In genomic region chr16:22358000-22358399, GRCh38 we compare ENCODE assay signal across 10 cellular contexts. TPM values are rescaled to one million over a fixed set of nuclear protein-coding genes. Genes with fewer than 3 reads are reported as not detected.
DNase-seq lines count a peak whose midpoint lies in the region; ATAC-seq, FAIRE-seq and TF ChIP-seq lines count a peak whose summit lies in the region.
"Had no signal": no experiment of that assay in that cellular context is flagged by ENCODE, and none has a peak within 500 bp of the region (broad histone marks: within the 10 kb centered on the region; RNA-seq: fewer than 3 reads in every experiment).

No MANE protein-coding gene starts in this region.

- no peak for FAIRE-seq in GM12878 (lab: Jason Lieb, UNC)
- FAIRE-seq: TTC549 had no signal

- in situ Hi-C loops in GM12878 (cut with MboI): no loop called here

- H3K4me3 Mint-ChIP-seq in neural progenitor cell: no peak overlapping the region

- intact Hi-C loops in GM12878 (cut with micrococcal nuclease; ENCODE audit: unreplicated experiment): no loop called here
- intact Hi-C loops in cardiac septum (cut with DNase I): no loop called here

- peaks cover 12% of the 10 kb centered on the region for H3F3A ChIP-seq in neural progenitor cell (ENCODE audit: low read depth)

- H4K20me1 ChIP-seq in GM12878 (ENCODE audit: control insufficient read depth, insufficient read depth) (no peaks in the 10 kb centered on the region), neural progenitor cell (ENCODE audit: low read depth) (no peaks in the 10 kb centered on the region)

- RAD21 ChIA-PET in GM12878 (lab: Charles Lee; ENCODE audit: unreplicated experiment): interaction anchor here (0.6 to 7.2 kb wide), 4 partner anchors 11 to 58 kb away, joined by 3 to 64 read pairs (median 6); partner anchors contain the start of gene CDR2

- TF ChIP-seq RAD21 in GM12878 (IDR thresholded peaks at IDR 0.05; ENCODE audit: insufficient read depth, low read depth, low read length): no peak

- H3K4me2 ChIP-seq in GM12878 (ENCODE audit: control insufficient read depth, insufficient read depth): peak overlapping the region; percentile 56
- H3K4me2 ChIP-seq in neural progenitor cell: no peak overlapping the region

- 96% methylated on average over 1 of the region's 1 CpG for WGBS in GM12878 (ENCODE audit: insufficient coverage, insufficient replicate concordance, low lambda C conversion rate, missing lambda C conversion rate)

- H3K4me1 Mint-ChIP-seq in neural progenitor cell: peaks cover 14% of the 10 kb centered on the region

- H3K4me1 ChIP-seq in GM12878 (ENCODE audit: control insufficient read depth, insufficient read depth, low read length) (peaks cover 40% of the 10 kb centered on the region), neural progenitor cell (no peaks in the 10 kb centered on the region)

- no peak for TF ChIP-seq CTCF in GM12878 (IDR thresholded peaks at IDR 0.05 in 2 of 3, conservative IDR thresholded peaks at IDR 0.05 in 1 of 3; ENCODE audit: control insufficient read depth in 2 of 3, extremely low read depth in 1 of 3, insufficient read depth in 1 of 3, low read depth in 3 of 3, low read length in 3 of 3)
- no peak for TF ChIP-seq CTCF in neural progenitor cell (IDR thresholded peaks at IDR 0.05)

- TF ChIP-seq EP300 in GM12878 (IDR thresholded peaks at IDR 0.05; ENCODE audit: borderline replicate concordance in 1 of 2, control insufficient read depth in 1 of 2, low read depth in 2 of 2, low read length in 2 of 2): no peak

- SMC1A ChIA-PET in GM12878 (lab: Charles Lee; ENCODE audit: uncharacterized antibody, unreplicated experiment): interaction anchor here (0.7 to 9.1 kb wide), 6 partner anchors 14 to 48 kb away, joined by 3 to 205 read pairs (median 3); partner anchors contain the start of gene CDR2

- POLR2A ChIA-PET in GM12878 (lab: Charles Lee): interaction anchor here (0.5 to 10.9 kb wide), 2 partner anchors 11 to 308 kb away, joined by 7 to 185 read pairs; partner anchors contain the start of gene CDR2

- DNase-seq in GM12878 (ENCODE audit: low read depth, low spot score) (no peak), neural progenitor cell (ENCODE audit: low spot score) (no peak), dedifferentiated amniotic fluid mesenchymal stem cell (ENCODE audit: extremely low spot score) (no peak), NCI-H774 (lab: John Stamatoyannopoulos, UW) (no peak), NCI-H526 treated with DMSO at 0.1 percent for 48 hours (lab: John Stamatoyannopoulos, UW) (no peak), cardiac septum (ENCODE audit: low spot score) (no peak)

- H3K9me3 Mint-ChIP-seq in neural progenitor cell: no peaks in the 10 kb centered on the region

- H3K36me3 ChIP-seq in GM12878 (ENCODE audit: control insufficient read depth in 2 of 2, insufficient read depth in 2 of 2, low read length in 1 of 2): peaks cover 1 to 7% of the 10 kb centered on the region in 2 experiments
- H3K36me3 ChIP-seq in neural progenitor cell: peaks cover 6% of the 10 kb centered on the region

- TF ChIP-seq POLR2A in GM12878 (IDR thresholded peaks at IDR 0.05; ENCODE audit: low read depth, low read length): no peak

- CTCF ChIA-PET in GM12878 (lab: Yijun Ruan, JAX): interaction anchor here (1.3 to 5.8 kb wide), 3 partner anchors 11 to 57 kb away, joined by 5 to 26 read pairs (median 5); no protein-coding TSS in a partner anchor

- H3K9me3 ChIP-seq in GM12878 (replicated peaks; ENCODE audit: control insufficient read depth, insufficient read depth, low read length) (no peaks in the 10 kb centered on the region), neural progenitor cell (ENCODE audit: low read depth) (no peaks in the 10 kb centered on the region)

- peaks cover 10% of the 10 kb centered on the region for H3K79me2 ChIP-seq in GM12878 (ENCODE audit: control insufficient read depth, insufficient read depth, low read length)
- no peaks in the 10 kb centered on the region for H3K79me2 ChIP-seq in neural progenitor cell (ENCODE audit: low read depth)

- H3K27ac ChIP-seq in GM12878 (ENCODE audit: control insufficient read depth, insufficient read depth): peak overlapping the region; percentile 86
- no peak overlapping the region for H3K27ac ChIP-seq in neural progenitor cell

- H3K36me3 Mint-ChIP-seq in neural progenitor cell: peaks cover 9% of the 10 kb centered on the region

- H3K27ac Mint-ChIP-seq in neural progenitor cell: peak overlapping the region; percentile 15

- H3K9ac ChIP-seq in GM12878 (ENCODE audit: control insufficient read depth, insufficient read depth, low read length) (0 out of 2 replicates have a peak overlapping the region, but pooled peaks have one; percentile 23), neural progenitor cell (no peak overlapping the region)

- H3K27me3 Mint-ChIP-seq in neural progenitor cell (ENCODE audit: insufficient read depth, low read depth): no peaks in the 10 kb centered on the region

- H2AFZ ChIP-seq in GM12878 (ENCODE audit: control insufficient read depth, low read depth, low read length): peak overlapping the region; percentile 56
- no peak overlapping the region for H2AFZ ChIP-seq in neural progenitor cell (replicated peaks)

- ATAC-seq in GM18498 (IDR thresholded peaks at IDR 0.05; ENCODE audit: unreplicated experiment): peak; percentile 10
- peak; percentile 9 for ATAC-seq in HG03432 (IDR thresholded peaks at IDR 0.05; ENCODE audit: unreplicated experiment)
- ATAC-seq in GM12878: peak; percentile 20

- no TSS peak for BruUV-seq in GM12878 (replicated peaks; lab: Mats Ljungman, UMichigan)

- H3K27me3 ChIP-seq in GM12878 (replicated peaks in 1 of 2; ENCODE audit: control insufficient read depth in 2 of 2, insufficient read depth in 2 of 2, low read length in 1 of 2) (no peaks in the 10 kb centered on the region), neural progenitor cell (no peaks in the 10 kb centered on the region)

- no peak overlapping the region for H3K4me3 ChIP-seq in GM12878
- H3K4me3 ChIP-seq in neural progenitor cell: no peak overlapping the region
- H3K4me3 ChIP-seq: lung had no signal

TF ChIP-seq in GM12878, 131 proteins besides CTCF, POLR2A, EP300 and RAD21:
- TF ChIP-seq MTA2 (IDR thresholded peaks at IDR 0.05; ENCODE audit: low read depth) (no peak), MAX (IDR thresholded peaks at IDR 0.05; ENCODE audit: low read depth, low read length) (no peak), BCL3 (IDR thresholded peaks at IDR 0.05; ENCODE audit: borderline replicate concordance, insufficient read depth, low read depth, low read length, poor library complexity, severe bottlenecking) (no peak), HDGF (IDR thresholded peaks at IDR 0.05) (no peak), DPF2 (IDR thresholded peaks at IDR 0.05) (no peak), SREBF2 (IDR thresholded peaks at IDR 0.05; ENCODE audit: low read length) (no peak), NR2C1 (IDR thresholded peaks at IDR 0.05) (no peak), SRF (IDR thresholded peaks at IDR 0.05; ENCODE audit: low read depth in 2 of 2, low read length in 2 of 2) (no peak)

RNA-seq across cellular contexts. Expression of gene CDR2, which starts 16.4 kb away (rescaled TPM):
- total RNA-seq in GM12878 (2013; cell fraction: nucleolus; rRNA removed): 16.9 and 22.4 TPM in 2 replicates
- total RNA-seq in GM12878 (2014; rRNA removed) (16.0 and 21.9 TPM in 2 replicates), GM12878 (2014; rRNA removed; fragmentation: Illumina TruSeq; extraction: Trizol) (18.0 and 19.7 TPM in 2 replicates), GM12878 (2021) (20.7 and 25.6 TPM in 2 replicates), neural progenitor cell (ENCODE audit: low replicate concordance) (20.4 and 28.0 TPM in 2 replicates), cardiac septum (8.5 TPM)
- polyA plus RNA-seq in GM12878 (2011; ENCODE audit: low read depth): 12.1 TPM
- polyA plus RNA-seq in GM12878 (2011; rRNA removed) (23.7 and 26.5 TPM in 2 replicates), GM12878 (2014; fragmentation: Illumina TruSeq; extraction: Trizol) (24.3 and 24.5 TPM in 2 replicates), GM12878 (2014; fragmentation: Nextera tagmentation; extraction: Ambion mirVana) (1 to 10 TPM; 4.8 to 5.5 TPM), GM12878 (2014; rRNA removed) (19.8 and 20.5 TPM in 2 replicates), GM12878 (2016; fragmentation: Nextera tagmentation; extraction: Ambion mirVana) (10 to 100 TPM in 1 of 2 experiments, 1 to 10 TPM in 1; 6.7 to 14.1 TPM)
- polyA plus RNA-seq in GM12878 (2011; cell fraction: cytosol; rRNA removed): 15.6 and 17.3 TPM in 2 replicates
- polyA plus RNA-seq in GM12878 (2011; cell fraction: nucleus; rRNA removed): 12.5 and 12.9 TPM in 2 replicates
- 13.1 and 14.8 TPM in 2 replicates for polyA plus RNA-seq in GM12878 (2012)
- 21.7 and 24.5 TPM in 2 replicates for polyA minus RNA-seq in GM12878 (2011; rRNA and poly(A)+ RNA removed)
- 9.4 and 9.6 TPM in 2 replicates for polyA minus RNA-seq in GM12878 (2011; cell fraction: cytosol; rRNA and poly(A)+ RNA removed)
- 8.5 and 10.2 TPM in 2 replicates for polyA minus RNA-seq in GM12878 (2011; cell fraction: nucleus; rRNA and poly(A)+ RNA removed)
